In genomic region chr1:30452170-30452569, GRCh38 we compare ENCODE assay signal across 23 cellular contexts.
"Had no signal": no experiment of that assay in that cellular context is flagged by ENCODE, and none has a peak within 500 bp of the region (broad histone marks: within the 10 kb centered on the region; RNA-seq: fewer than 3 reads in every experiment).

No MANE protein-coding gene starts in this region.

- H3K4me3 ChIP-seq: breast epithelium had no signal

- H3K36me3 Mint-ChIP-seq: activated CD8-positive, alpha-beta memory T cell treated with anti-CD3 and anti-CD28 coated beads, Interleukin-2, amount 10 ng/mL, durations not matched to agents 7 days and 5 days; activated naive CD4-positive, alpha-beta T cell treated with anti-CD3 and anti-CD28 coated beads, Interleukin-2, amount 50 U/mL, for 24 hours; T-cell had no signal

- H3K27me3 ChIP-seq: breast epithelium had no signal

- H3K4me3 Mint-ChIP-seq: activated CD8-positive, alpha-beta memory T cell treated with anti-CD3 and anti-CD28 coated beads, Interleukin-2, amount 10 ng/mL, durations not matched to agents 7 days and 5 days; activated naive CD4-positive, alpha-beta T cell treated with anti-CD3 and anti-CD28 coated beads, Interleukin-2, amount 50 U/mL, for 24 hours; activated T-cell treated with anti-CD3 and anti-CD28 coated beads, Interleukin-2, amount 50 U/mL, for 24 hours; activated T-helper 1 cell treated with anti-CD3 and anti-CD28 coated beads, Interleukin-12 subunit alpha, Interleukin-12 subunit beta, Interleukin-2, Interleukin-4 antibody, amounts not matched to agents 30 ng/mL and 10 ng/mL and 1 ng/mL, durations not matched to agents 14 hours and 24 hours and 36 hours; T-cell had no signal

- H3K9me3 Mint-ChIP-seq: activated T-cell treated with anti-CD3 and anti-CD28 coated beads, Interleukin-2, amount 50 U/mL, for 24 hours; T-cell had no signal

- H3K27ac ChIP-seq: breast epithelium, VCaP had no signal

- H3K9me3 ChIP-seq: breast epithelium had no signal

- ATAC-seq: activated CD8-positive, alpha-beta memory T cell treated with anti-CD3 and anti-CD28 coated beads, Interleukin-2, amount 10 ng/mL, durations not matched to agents 7 days and 5 days; T-cell had no signal

- H3K4me1 ChIP-seq: breast epithelium had no signal

- H3K27ac Mint-ChIP-seq: activated CD8-positive, alpha-beta memory T cell treated with anti-CD3 and anti-CD28 coated beads, Interleukin-2, amount 10 ng/mL, durations not matched to agents 7 days and 5 days; activated naive CD4-positive, alpha-beta T cell treated with anti-CD3 and anti-CD28 coated beads, Interleukin-2, amount 50 U/mL, for 24 hours; activated T-cell treated with anti-CD3 and anti-CD28 coated beads, Interleukin-2, amount 50 U/mL, for 24 hours; activated T-helper 1 cell treated with anti-CD3 and anti-CD28 coated beads, Interleukin-12 subunit alpha, Interleukin-12 subunit beta, Interleukin-2, Interleukin-4 antibody, amounts not matched to agents 30 ng/mL and 10 ng/mL and 1 ng/mL, durations not matched to agents 14 hours and 24 hours and 36 hours; T-cell had no signal

- H3K36me3 ChIP-seq: breast epithelium had no signal

- DNase-seq: activated CD4-positive, CD25-positive, alpha-beta regulatory T cell; activated CD8-positive, alpha-beta memory T cell treated with anti-CD3 and anti-CD28 coated beads, Interleukin-2, amount 10 ng/mL, durations not matched to agents 7 days and 5 days; activated effector memory CD4-positive, alpha-beta T cell treated with Interleukin-2 at 50 U/mL for 16 hours; activated naive CD4-positive, alpha-beta T cell; activated T-cell treated with anti-CD3 and anti-CD28 coated beads, Interleukin-2, amount 50 U/mL, for 24 hours; central memory CD4-positive, alpha-beta T cell; Kasumi-1; KBM-7; NCI-H1930; NCI-H2171; NCI-H2227 treated with DMSO at 0.1 percent for 48 hours; NCI-H446 treated with DMSO at 0.1 percent for 48 hours; NCI-H524 treated with DMSO at 0.1 percent for 48 hours; NCI-H82; SIG-M5; T-helper 2 cell; T1000 had no signal

- H3K4me1 Mint-ChIP-seq: activated CD8-positive, alpha-beta memory T cell treated with anti-CD3 and anti-CD28 coated beads, Interleukin-2, amount 10 ng/mL, durations not matched to agents 7 days and 5 days; activated naive CD4-positive, alpha-beta T cell treated with anti-CD3 and anti-CD28 coated beads, Interleukin-2, amount 50 U/mL, for 24 hours; T-cell had no signal

- FAIRE-seq: TTC549 had no signal
